28 cellular contexts compared by ENCODE assay signal in the genomic region with DNA sequence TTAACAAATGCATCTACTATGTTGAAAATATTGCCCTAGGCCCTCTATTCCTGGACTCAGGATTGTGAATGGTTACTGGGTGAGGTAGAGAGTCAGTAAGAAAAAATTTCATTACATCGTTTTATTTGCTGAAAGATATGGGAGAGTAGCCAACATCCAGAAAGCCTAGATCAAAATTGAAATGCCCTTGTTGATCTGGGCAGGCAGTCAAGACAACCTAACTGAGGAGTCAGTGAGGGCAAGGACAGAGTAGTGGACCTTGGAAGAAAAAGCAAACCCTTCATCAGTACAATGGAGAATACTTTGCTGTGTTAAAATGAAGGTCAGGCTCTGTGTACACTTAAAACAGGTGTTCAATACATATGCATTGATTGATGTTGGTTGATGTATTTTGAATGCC.
"Had no signal": no experiment of that assay in that cellular context is flagged by ENCODE, and none has a peak within 500 bp of the region (broad histone marks: within the 10 kb centered on the region; RNA-seq: fewer than 3 reads in every experiment).

No MANE protein-coding gene starts in this region.

- H3K4me1 Mint-ChIP-seq: neural crest cell; stimulated activated effector memory CD8-positive, alpha-beta T cell treated with anti-CD3 and anti-CD28 coated beads, Interleukin-12 subunit alpha, Interleukin-12 subunit beta, amount 100 ng/mL, for 72 hours; stimulated activated naive B cell treated with anti-CD40 and anti-IgM and Interleukin-4, amounts not matched to agents 10 μg/mL and 1 μg/mL and 100 μg/mL, for 72 hours had no signal

- H3K27ac ChIP-seq: ovary, parathyroid adenoma, psoas muscle, right lobe of liver, sigmoid colon, stomach, thoracic aorta, thyroid gland, tibial nerve, upper lobe of left lung, vagina had no signal

- H2AFZ ChIP-seq: parathyroid adenoma had no signal

- H3K36me3 ChIP-seq: ovary, right lobe of liver, sigmoid colon, stomach, thoracic aorta, thyroid gland, tibial nerve, upper lobe of left lung, vagina had no signal

- H3K4me3 ChIP-seq: ovary, psoas muscle, right lobe of liver, sigmoid colon, stomach, thoracic aorta, thyroid gland, tibial nerve, upper lobe of left lung, vagina had no signal

- H3K9me3 ChIP-seq: psoas muscle, right lobe of liver, thoracic aorta, thyroid gland, upper lobe of left lung, vagina had no signal

- H3K4me1 ChIP-seq: parathyroid adenoma, psoas muscle, right lobe of liver, sigmoid colon, stomach, thyroid gland, tibial nerve, upper lobe of left lung, vagina had no signal

- H3K9me3 Mint-ChIP-seq: neural crest cell had no signal

- H3K27me3 ChIP-seq: ovary, right lobe of liver, sigmoid colon, stomach, thyroid gland, tibial nerve, upper lobe of left lung, vagina had no signal

- H3K27ac Mint-ChIP-seq: natural killer cell treated with Interleukin-12 subunit alpha and Interleukin-12 subunit beta and Interleukin-15 and Interleukin-18, amount 100 ng/mL, for 72 hours; nephron progenitor cell; progenitor cell of endocrine pancreas; stimulated activated effector memory CD8-positive, alpha-beta T cell treated with anti-CD3 and anti-CD28 coated beads, Interleukin-12 subunit alpha, Interleukin-12 subunit beta, amount 100 ng/mL, for 72 hours; stimulated activated naive B cell treated with anti-CD40 and anti-IgM and Interleukin-4, amounts not matched to agents 10 μg/mL and 1 μg/mL and 100 μg/mL, for 72 hours; stimulated activated naive CD8-positive, alpha-beta T cell treated with anti-CD3 and anti-CD28 coated beads, Interleukin-15, Interleukin-2, amounts not matched to agents 100 ng/mL and 50 ng/mL, for 24 hours had no signal

- DNase-seq: nephron progenitor cell; occipital lobe; ovary; posterior cingulate gyrus; psoas muscle; right cardiac atrium; right lobe of liver; sigmoid colon; small intestine; stimulated activated CD4-positive, alpha-beta T cell treated with anti-CD3 and anti-CD28 coated beads, Interleukin-15, amount 100 ng/mL, for 24 hours; stimulated activated CD4-positive, alpha-beta T cell treated with anti-CD3 and anti-CD28 coated beads, Interleukin-2, amount 100 ng/mL, for 24 hours; stimulated activated CD4-positive, alpha-beta T cell treated with anti-CD3 and anti-CD28 coated beads, Interleukin-2, amount 100 ng/mL, for 48 hours; stimulated activated CD4-positive, alpha-beta T cell treated with anti-CD3 and anti-CD28 coated beads, Interleukin-4, amount 100 ng/mL, for 24 hours; stimulated activated naive B cell treated with anti-CD40 and anti-IgM and Interleukin-4, amounts not matched to agents 10 μg/mL and 1 μg/mL and 100 μg/mL, for 72 hours; stimulated activated naive CD4-positive, alpha-beta T cell treated with Interleukin-2 at 50 U/mL for 16 hours; stomach; thyroid gland; trophoblast cell; upper lobe of left lung had no signal

- H3K79me2 ChIP-seq: parathyroid adenoma had no signal

- H3K4me3 Mint-ChIP-seq: natural killer cell treated with Interleukin-12 subunit alpha and Interleukin-12 subunit beta and Interleukin-15 and Interleukin-18, amount 100 ng/mL, for 72 hours; nephron progenitor cell; neural crest cell; stimulated activated effector memory CD8-positive, alpha-beta T cell treated with anti-CD3 and anti-CD28 coated beads, Interleukin-12 subunit alpha, Interleukin-12 subunit beta, amount 100 ng/mL, for 72 hours; stimulated activated naive B cell treated with anti-CD40 and anti-IgM and Interleukin-4, amounts not matched to agents 10 μg/mL and 1 μg/mL and 100 μg/mL, for 72 hours; stimulated activated naive CD8-positive, alpha-beta T cell treated with anti-CD3 and anti-CD28 coated beads, Interleukin-15, Interleukin-2, amounts not matched to agents 100 ng/mL and 50 ng/mL, for 24 hours had no signal

- H3K9ac ChIP-seq: parathyroid adenoma had no signal

- H3K36me3 Mint-ChIP-seq: natural killer cell treated with Interleukin-12 subunit alpha and Interleukin-12 subunit beta and Interleukin-15 and Interleukin-18, amount 100 ng/mL, for 72 hours; stimulated activated effector memory CD8-positive, alpha-beta T cell treated with anti-CD3 and anti-CD28 coated beads, Interleukin-12 subunit alpha, Interleukin-12 subunit beta, amount 100 ng/mL, for 72 hours; stimulated activated naive B cell treated with anti-CD40 and anti-IgM and Interleukin-4, amounts not matched to agents 10 μg/mL and 1 μg/mL and 100 μg/mL, for 72 hours had no signal

- H3K27me3 Mint-ChIP-seq: natural killer cell treated with Interleukin-12 subunit alpha and Interleukin-12 subunit beta and Interleukin-15 and Interleukin-18, amount 100 ng/mL, for 72 hours; progenitor cell of endocrine pancreas; stimulated activated naive B cell treated with anti-CD40 and anti-IgM and Interleukin-4, amounts not matched to agents 10 μg/mL and 1 μg/mL and 100 μg/mL, for 72 hours; stimulated activated naive CD8-positive, alpha-beta T cell treated with anti-CD3 and anti-CD28 coated beads, Interleukin-15, Interleukin-2, amounts not matched to agents 100 ng/mL and 50 ng/mL, for 24 hours had no signal
